8 cellular contexts compared by ENCODE assay signal in genomic region chr2:19933351-19933981, GRCh38. TPM values are rescaled to one million over a fixed set of nuclear protein-coding genes. Genes with fewer than 3 reads are reported as not detected.
DNase-seq lines count a peak whose midpoint lies in the region; ATAC-seq and TF ChIP-seq lines count a peak whose summit lies in the region.

No MANE protein-coding gene starts in this region.

- intact Hi-C loops in activated CD4-positive, alpha-beta memory T cell treated with anti-CD3 and anti-CD28 coated beads for 36 hours (cut with micrococcal nuclease), result no loop called here

- H3K4me3 ChIP-seq in adipocyte (ENCODE audit: low read length), result peak overlapping the region; percentile 36

- H3K4me3 Mint-ChIP-seq in mesothelial cell of epicardium, result no peak overlapping the region
- H3K4me3 Mint-ChIP-seq in activated CD4-positive, alpha-beta memory T cell treated with anti-CD3 and anti-CD28 coated beads for 36 hours, result no peak overlapping the region
- no peak overlapping the region for H3K4me3 Mint-ChIP-seq in activated CD4-positive, alpha-beta T cell treated with anti-CD3 and anti-CD28 coated beads, Interleukin-2, amount 10 ng/mL, durations not matched to agents 7 days and 5 days

- H3K4me1 ChIP-seq in adipocyte (ENCODE audit: control insufficient read depth, insufficient read depth, low read length), result peaks cover 10% of the 10 kb centered on the region

- DNase-seq in adipocyte (ENCODE audit: low read depth) (peak; percentile 67), mesothelial cell of epicardium (ENCODE audit: low spot score in 2 of 2, unreplicated experiment in 2 of 2) (no peak), NCI-H2081 treated with DMSO at 0.1 percent for 48 hours (lab: John Stamatoyannopoulos, UW) (no peak)
- no peak for DNase-seq in activated CD4-positive, alpha-beta memory T cell treated with anti-CD3 and anti-CD28 coated beads for 36 hours
- no peak for DNase-seq in activated CD4-positive, alpha-beta T cell treated with anti-CD3 and anti-CD28 coated beads for 4 hours
- DNase-seq in activated CD4-positive, alpha-beta T cell treated with anti-CD3 and anti-CD28 coated beads, Interleukin-2, amount 10 ng/mL, durations not matched to agents 7 days and 5 days, result no peak

- POLR2A ChIA-PET in activated CD4-positive, alpha-beta memory T cell treated with anti-CD3 and anti-CD28 coated beads for 36 hours (lab: Charles Lee), result no interaction called here
- POLR2A ChIA-PET in activated CD4-positive, alpha-beta T cell treated with anti-CD3 and anti-CD28 coated beads, Interleukin-2, amount 10 ng/mL, durations not matched to agents 7 days and 5 days (lab: Charles Lee), result no interaction called here

- peaks cover 59% of the 10 kb centered on the region for H3K36me3 ChIP-seq in adipocyte (ENCODE audit: control insufficient read depth, insufficient read depth, low read length, severe bottlenecking)

- TF ChIP-seq POLR2A in GM18505 (IDR thresholded peaks at IDR 0.05; ENCODE audit: borderline replicate concordance, extremely low read depth, insufficient read depth, insufficient read length), result no peak

- CTCF ChIA-PET in activated CD4-positive, alpha-beta memory T cell treated with anti-CD3 and anti-CD28 coated beads for 36 hours (lab: Charles Lee), result no interaction called here
- CTCF ChIA-PET in activated CD4-positive, alpha-beta T cell treated with anti-CD3 and anti-CD28 coated beads, Interleukin-2, amount 10 ng/mL, durations not matched to agents 7 days and 5 days (lab: Charles Lee), result interaction anchor here (1.2 kb wide), 1 partner anchor 79 kb away, joined by 5 read pairs; the partner anchor contains the start of gene MATN3

- peak overlapping the region; percentile 71 for H3K27ac Mint-ChIP-seq in mesothelial cell of epicardium
- no peak overlapping the region for H3K27ac Mint-ChIP-seq in activated CD4-positive, alpha-beta memory T cell treated with anti-CD3 and anti-CD28 coated beads for 36 hours
- no peak overlapping the region for H3K27ac Mint-ChIP-seq in activated CD4-positive, alpha-beta T cell treated with anti-CD3 and anti-CD28 coated beads, Interleukin-2, amount 10 ng/mL, durations not matched to agents 7 days and 5 days

- peaks cover 37% of the 10 kb centered on the region for H3K36me3 Mint-ChIP-seq in mesothelial cell of epicardium
- H3K36me3 Mint-ChIP-seq in activated CD4-positive, alpha-beta memory T cell treated with anti-CD3 and anti-CD28 coated beads for 36 hours, result peaks cover 37% of the 10 kb centered on the region
- peaks cover 10% of the 10 kb centered on the region for H3K36me3 Mint-ChIP-seq in activated CD4-positive, alpha-beta T cell treated with anti-CD3 and anti-CD28 coated beads, Interleukin-2, amount 10 ng/mL, durations not matched to agents 7 days and 5 days (ENCODE audit: low read depth)

- TF ChIP-seq CTCF in mesothelial cell of epicardium (IDR thresholded peaks at IDR 0.05; ENCODE audit: unreplicated experiment), result no peak

- H3K9me3 ChIP-seq in adipocyte (ENCODE audit: control insufficient read depth, low read length), result peaks cover under 1% of the 10 kb centered on the region

- H3K27me3 Mint-ChIP-seq in mesothelial cell of epicardium (ENCODE audit: low read depth), result no peaks in the 10 kb centered on the region
- H3K27me3 Mint-ChIP-seq in activated CD4-positive, alpha-beta memory T cell treated with anti-CD3 and anti-CD28 coated beads for 36 hours, result no peaks in the 10 kb centered on the region
- no peaks in the 10 kb centered on the region for H3K27me3 Mint-ChIP-seq in activated CD4-positive, alpha-beta T cell treated with anti-CD3 and anti-CD28 coated beads, Interleukin-2, amount 10 ng/mL, durations not matched to agents 7 days and 5 days

- H3K9ac ChIP-seq in adipocyte (ENCODE audit: low read length), result no peak overlapping the region

- H3K9me3 Mint-ChIP-seq in mesothelial cell of epicardium, result peaks cover 9% of the 10 kb centered on the region
- H3K9me3 Mint-ChIP-seq in activated CD4-positive, alpha-beta memory T cell treated with anti-CD3 and anti-CD28 coated beads for 36 hours, result peaks cover 9% of the 10 kb centered on the region
- H3K9me3 Mint-ChIP-seq in activated CD4-positive, alpha-beta T cell treated with anti-CD3 and anti-CD28 coated beads, Interleukin-2, amount 10 ng/mL, durations not matched to agents 7 days and 5 days, result peaks cover 1% of the 10 kb centered on the region

- H3K27me3 ChIP-seq in adipocyte (replicated peaks; ENCODE audit: control insufficient read depth, insufficient read depth, low read length), result no peaks in the 10 kb centered on the region

- ATAC-seq in GM18505 (IDR thresholded peaks at IDR 0.05; ENCODE audit: unreplicated experiment) (peak; percentile 88), HG02981 (IDR thresholded peaks at IDR 0.05; ENCODE audit: unreplicated experiment) (peak; percentile 70)

- H3K4me1 Mint-ChIP-seq in mesothelial cell of epicardium, result peaks cover 9% of the 10 kb centered on the region
- no peaks in the 10 kb centered on the region for H3K4me1 Mint-ChIP-seq in activated CD4-positive, alpha-beta memory T cell treated with anti-CD3 and anti-CD28 coated beads for 36 hours (ENCODE audit: low read depth)
- no peaks in the 10 kb centered on the region for H3K4me1 Mint-ChIP-seq in activated CD4-positive, alpha-beta T cell treated with anti-CD3 and anti-CD28 coated beads, Interleukin-2, amount 10 ng/mL, durations not matched to agents 7 days and 5 days

RNA-seq across cellular contexts. Expression of gene TTC32, which starts 31.7 kb away (rescaled TPM):
- 16.8 to 20.8 TPM (median 20.6 TPM) in 3 replicates for total RNA-seq in mesothelial cell of epicardium
- 10 to 100 TPM; 14.2 to 17.3 TPM for total RNA-seq in activated CD4-positive, alpha-beta memory T cell treated with anti-CD3 and anti-CD28 coated beads for 36 hours
- total RNA-seq in activated CD4-positive, alpha-beta T cell treated with anti-CD3 and anti-CD28 coated beads, Interleukin-2, amount 10 ng/mL, durations not matched to agents 7 days and 5 days, result 10 to 100 TPM; 24.8 to 24.9 TPM

RNA-seq across cellular contexts. Expression of gene WDR35, which starts 56.4 kb away (rescaled TPM):
- total RNA-seq in mesothelial cell of epicardium, result 12.7 to 13.5 TPM (median 13.2 TPM) in 3 replicates
- 1 to 10 TPM; 6.0 to 7.1 TPM for total RNA-seq in activated CD4-positive, alpha-beta memory T cell treated with anti-CD3 and anti-CD28 coated beads for 36 hours
- total RNA-seq in activated CD4-positive, alpha-beta T cell treated with anti-CD3 and anti-CD28 coated beads, Interleukin-2, amount 10 ng/mL, durations not matched to agents 7 days and 5 days, result 1 to 10 TPM; 3.9 to 4.0 TPM
